8 cellular contexts compared by ENCODE assay signal in genomic region chr21:17491716-17492414, GRCh38. TPM values are rescaled to one million over a fixed set of nuclear protein-coding genes. Genes with fewer than 3 reads are reported as not detected.
DNase-seq lines count a peak whose midpoint lies in the region; ATAC-seq, FAIRE-seq and TF ChIP-seq lines count a peak whose summit lies in the region.

No MANE protein-coding gene starts in this region.

- intact Hi-C loops in colonic mucosa (cut with DNase I) = no loop called here

- H3K79me2 ChIP-seq in astrocyte (ENCODE audit: insufficient read depth, low read length) (no peaks in the 10 kb centered on the region), osteoblast (ENCODE audit: insufficient read depth, low read length) (no peaks in the 10 kb centered on the region)

- H3K27me3 ChIP-seq in astrocyte (ENCODE audit: insufficient read depth, low read length) (no peaks in the 10 kb centered on the region), osteoblast (ENCODE audit: insufficient read depth, low read length) (peaks cover 35% of the 10 kb centered on the region), colonic mucosa (no peaks in the 10 kb centered on the region)

- H3K9me3 Mint-ChIP-seq in astrocyte (ENCODE audit: unreplicated experiment) = peaks cover 3% of the 10 kb centered on the region

- H3K4me2 ChIP-seq in astrocyte (ENCODE audit: low read length) (peak overlapping the region; percentile 70), osteoblast (ENCODE audit: insufficient read depth, low read length) (peak overlapping the region; percentile 70)

- H4K20me1 ChIP-seq in astrocyte (ENCODE audit: insufficient read depth, low read length) (no peaks in the 10 kb centered on the region), osteoblast (ENCODE audit: insufficient read depth, low read length) (no peaks in the 10 kb centered on the region)

- H3K9me3 ChIP-seq in astrocyte (ENCODE audit: insufficient read depth, low read depth, low read length) (no peaks in the 10 kb centered on the region), osteoblast (ENCODE audit: low read depth, low read length) (no peaks in the 10 kb centered on the region), colonic mucosa (no peaks in the 10 kb centered on the region)

- H3K9ac ChIP-seq in astrocyte (ENCODE audit: low read length) = peak overlapping the region; percentile 29
- H3K9ac ChIP-seq in colonic mucosa (ENCODE audit: low read depth in 2 of 2, low read length in 2 of 2) = no peak overlapping the region

- no peak overlapping the region for H2AFZ ChIP-seq in astrocyte (ENCODE audit: low read depth, low read length)
- no peak overlapping the region for H2AFZ ChIP-seq in osteoblast (ENCODE audit: low read length)

- H3K4me1 Mint-ChIP-seq in astrocyte (ENCODE audit: low read depth, unreplicated experiment) = peaks cover 20% of the 10 kb centered on the region

- peak overlapping the region; percentile 42 for H3K4me3 Mint-ChIP-seq in astrocyte (ENCODE audit: unreplicated experiment)

- H3K4me3 ChIP-seq in astrocyte (ENCODE audit: insufficient read depth, low read depth, low read length) (no peak overlapping the region), osteoblast (ENCODE audit: insufficient read depth, low read length) (peak overlapping the region; percentile 24), colonic mucosa (no peak overlapping the region)

- peak; percentile 87 for DNase-seq in GM03348 (ENCODE audit: low spot score)
- peak; percentile 43 to 52 for DNase-seq in Kasumi-1 (lab: John Stamatoyannopoulos, UW)
- DNase-seq in astrocyte (ENCODE audit: low read depth) = peak; percentile 100
- no peak for DNase-seq in osteoblast (ENCODE audit: insufficient read length, low spot score, missing footprints)
- no peak for DNase-seq in colonic mucosa

- ATAC-seq in HG02840 (IDR thresholded peaks at IDR 0.05; ENCODE audit: low FRiP score, unreplicated experiment) (no peak), GM21515 (IDR thresholded peaks at IDR 0.05; ENCODE audit: unreplicated experiment) (no peak), GM18861 (IDR thresholded peaks at IDR 0.05; ENCODE audit: unreplicated experiment) (no peak)

- H3K27ac ChIP-seq in astrocyte (ENCODE audit: low read depth, low read length) (peak overlapping the region; percentile 66), osteoblast (ENCODE audit: low read depth, low read length) (peak overlapping the region; percentile 56), colonic mucosa (no peak overlapping the region)

- H3K27ac Mint-ChIP-seq in astrocyte (ENCODE audit: unreplicated experiment) = peak overlapping the region; percentile 96

- peaks cover 18% of the 10 kb centered on the region for H3K4me1 ChIP-seq in astrocyte (ENCODE audit: insufficient read depth, low read length)
- peaks cover 18% of the 10 kb centered on the region for H3K4me1 ChIP-seq in osteoblast (ENCODE audit: insufficient read depth, low read length)
- H3K4me1 ChIP-seq in colonic mucosa = no peaks in the 10 kb centered on the region

- H3K36me3 ChIP-seq in astrocyte (ENCODE audit: insufficient read depth, low read length) = no peaks in the 10 kb centered on the region
- H3K36me3 ChIP-seq in osteoblast (ENCODE audit: insufficient read depth, low read length) = no peaks in the 10 kb centered on the region
- H3K36me3 ChIP-seq in colonic mucosa = no peaks in the 10 kb centered on the region

- TF ChIP-seq CTCF in astrocyte (IDR thresholded peaks at IDR 0.05; ENCODE audit: insufficient read depth, low read depth, low read length) = no peak
- no peak for TF ChIP-seq CTCF in osteoblast (IDR thresholded peaks at IDR 0.05; ENCODE audit: extremely low read depth, low read depth, low read length)
- TF ChIP-seq CTCF in colonic mucosa (IDR thresholded peaks at IDR 0.05) = no peak

- peak; percentile 89 for FAIRE-seq in astrocyte (lab: Jason Lieb, UNC)

- no peaks in the 10 kb centered on the region for H3K27me3 Mint-ChIP-seq in astrocyte (ENCODE audit: low read depth, unreplicated experiment)

- H3K36me3 Mint-ChIP-seq in astrocyte (ENCODE audit: low read depth, unreplicated experiment) = no peaks in the 10 kb centered on the region

RNA-seq across cellular contexts. Expression of gene CXADR, which starts 21.0 kb away (rescaled TPM):
- total RNA-seq in astrocyte (20.2 and 30.6 TPM in 2 replicates), osteoblast (under 0.01 and 0.36 TPM in 2 replicates), colonic mucosa (10 to 100 TPM; 41.4 to 93.9 TPM)

Comparison
In these comparisons a context has a peak if more than half of its experiments do, and no peak if none do; other contexts are left out.
1. DNase-seq: peak in GM03348 (single experiment), Kasumi-1 (2 of 2) and astrocyte (single experiment); none in osteoblast (single experiment) and colonic mucosa (single experiment).
2. RNA of gene CXADR, which starts 21.0 kb away (total RNA-seq): 41.4 to 93.9 TPM in colonic mucosa and 20.2 to 30.6 TPM in astrocyte; under 0.01 to 0.36 TPM in osteoblast; every median in the first group is over 10 times any median in the second.